23 cellular contexts compared by ENCODE assay signal in the genomic region with DNA sequence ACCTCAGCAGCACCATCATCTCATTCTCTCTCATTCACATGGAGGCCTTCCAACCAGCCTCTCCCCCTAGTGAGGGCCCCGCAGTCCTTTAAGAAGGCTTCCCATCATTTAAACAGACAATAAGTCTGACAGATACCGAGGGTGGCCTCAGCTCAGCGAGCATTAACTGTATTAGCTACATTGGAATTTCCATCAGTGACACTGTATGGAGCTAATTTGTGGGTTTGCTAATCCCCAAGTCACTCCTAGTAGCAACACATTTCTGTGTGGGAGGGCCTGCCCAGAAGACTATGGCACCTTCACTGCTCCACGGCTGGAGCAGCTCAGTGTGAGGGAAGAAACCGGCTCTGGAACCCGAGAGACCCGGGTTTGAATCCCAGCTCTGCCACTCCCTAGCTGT.
"Had no signal": no experiment of that assay in that cellular context is flagged by ENCODE, and none has a peak within 500 bp of the region (broad histone marks: within the 10 kb centered on the region; RNA-seq: fewer than 3 reads in every experiment).

No MANE protein-coding gene starts in this region.

- H3K4me1 ChIP-seq: body of pancreas, heart left ventricle, tibial artery had no signal

- H3K27ac ChIP-seq: body of pancreas, cardiac muscle cell, epithelial cell of prostate, heart left ventricle, tibial artery had no signal

- H3K36me3 ChIP-seq: cardiac muscle cell, heart left ventricle, tibial artery had no signal

- H3K4me1 Mint-ChIP-seq: neural crest cell had no signal

- H3K27me3 ChIP-seq: body of pancreas, cardiac muscle cell, tibial artery had no signal

- H3K4me3 ChIP-seq: body of pancreas, cardiac muscle cell, heart left ventricle, tibial artery had no signal

- H3K4me3 Mint-ChIP-seq: activated naive CD4-positive, alpha-beta T cell treated with anti-CD3 and anti-CD28 coated beads, Interleukin-2, amount 10 ng/mL, durations not matched to agents 7 days and 5 days; activated naive CD8-positive, alpha-beta T cell treated with anti-CD3 and anti-CD28 coated beads, Interleukin-2, amount 50 U/mL, for 24 hours; memory B cell; neural crest cell; stimulated activated naive CD8-positive, alpha-beta T cell treated with anti-CD3 and anti-CD28 coated beads, Interleukin-15, Interleukin-2, amounts not matched to agents 100 ng/mL and 50 ng/mL, for 24 hours; T-helper 1 cell treated with Interleukin-12 subunit alpha and Interleukin-12 subunit beta and Interleukin-4 antibody, amounts not matched to agents 30 μg/mL and 1 μg/mL, for 36 hours had no signal

- H3K27me3 Mint-ChIP-seq: activated naive CD4-positive, alpha-beta T cell treated with anti-CD3 and anti-CD28 coated beads, Interleukin-2, amount 10 ng/mL, durations not matched to agents 7 days and 5 days; activated naive CD8-positive, alpha-beta T cell treated with anti-CD3 and anti-CD28 coated beads, Interleukin-2, amount 50 U/mL, for 24 hours; memory B cell; stimulated activated naive CD8-positive, alpha-beta T cell treated with anti-CD3 and anti-CD28 coated beads, Interleukin-15, Interleukin-2, amounts not matched to agents 100 ng/mL and 50 ng/mL, for 24 hours had no signal

- H3K9me3 ChIP-seq: body of pancreas, heart left ventricle, tibial artery had no signal

- H3K27ac Mint-ChIP-seq: activated naive CD4-positive, alpha-beta T cell treated with anti-CD3 and anti-CD28 coated beads, Interleukin-2, amount 10 ng/mL, durations not matched to agents 7 days and 5 days; activated naive CD8-positive, alpha-beta T cell treated with anti-CD3 and anti-CD28 coated beads, Interleukin-2, amount 50 U/mL, for 24 hours; memory B cell; progenitor cell of endocrine pancreas; stimulated activated naive CD8-positive, alpha-beta T cell treated with anti-CD3 and anti-CD28 coated beads, Interleukin-15, Interleukin-2, amounts not matched to agents 100 ng/mL and 50 ng/mL, for 24 hours; T-helper 1 cell treated with Interleukin-12 subunit alpha and Interleukin-12 subunit beta and Interleukin-4 antibody, amounts not matched to agents 30 μg/mL and 1 μg/mL, for 36 hours had no signal

- DNase-seq: activated CD4-positive, alpha-beta T cell treated with anti-CD3 and anti-CD28 coated beads for 4 hours; activated CD4-positive, alpha-beta T cell treated with anti-CD3 and anti-CD28 coated beads, Interleukin-2, amount 50 U/mL, for 48 hours; activated CD4-positive, CD25-positive, alpha-beta regulatory T cell; activated CD8-positive, alpha-beta memory T cell treated with anti-CD3 and anti-CD28 coated beads, Interleukin-2, amount 50 U/mL, for 48 hours; activated naive CD4-positive, alpha-beta T cell treated with anti-CD3 and anti-CD28 coated beads, Interleukin-2, amount 10 ng/mL, durations not matched to agents 7 days and 5 days; activated naive CD8-positive, alpha-beta T cell treated with anti-CD3 and anti-CD28 coated beads, Interleukin-2, amount 50 U/mL, for 24 hours; activated T-cell treated with anti-CD3 and anti-CD28 coated beads, Interleukin-2, amount 50 U/mL, for 48 hours; body of pancreas; cortex of kidney; heart left ventricle; islet precursor cell; left colon; retina; stimulated activated CD4-positive, alpha-beta T cell treated with anti-CD3 and anti-CD28 coated beads, Interleukin-2, amount 100 ng/mL, for 48 hours; stimulated activated CD8-positive, alpha-beta memory T cell treated with anti-CD3 and anti-CD28 coated beads, Interleukin-4, amount 100 ng/mL, for 48 hours; tibial artery had no signal

- H3K9me3 Mint-ChIP-seq: activated naive CD4-positive, alpha-beta T cell treated with anti-CD3 and anti-CD28 coated beads, Interleukin-2, amount 10 ng/mL, durations not matched to agents 7 days and 5 days; activated naive CD8-positive, alpha-beta T cell treated with anti-CD3 and anti-CD28 coated beads, Interleukin-2, amount 50 U/mL, for 24 hours; memory B cell; neural crest cell; stimulated activated naive CD8-positive, alpha-beta T cell treated with anti-CD3 and anti-CD28 coated beads, Interleukin-15, Interleukin-2, amounts not matched to agents 100 ng/mL and 50 ng/mL, for 24 hours; T-helper 1 cell treated with Interleukin-12 subunit alpha and Interleukin-12 subunit beta and Interleukin-4 antibody, amounts not matched to agents 30 μg/mL and 1 μg/mL, for 36 hours had no signal
